Comparison of ENCODE assay signal across 9 cellular contexts in genomic region chr1:42259059-42259738, GRCh38.
A peak's percentile ranks its signal among the peaks of the same experiment; 100 is the strongest.
DNase-seq lines count a peak whose midpoint lies in the region; ATAC-seq, FAIRE-seq and TF ChIP-seq lines count a peak whose summit lies in the region.
"Had no signal": no experiment of that assay in that cellular context is flagged by ENCODE, and none has a peak within 500 bp of the region (broad histone marks: within the 10 kb centered on the region; RNA-seq: fewer than 3 reads in every experiment).

No MANE protein-coding gene starts in this region.

- H3K9ac ChIP-seq in astrocyte (ENCODE audit: low read length) = no peak overlapping the region

- H3K79me2 ChIP-seq in astrocyte (ENCODE audit: insufficient read depth, low read length) = peaks cover 57% of the 10 kb centered on the region

- FAIRE-seq in astrocyte (lab: Jason Lieb, UNC) = no peak

- H3K4me1 ChIP-seq in astrocyte (ENCODE audit: insufficient read depth, low read length) = no peaks in the 10 kb centered on the region
- peaks cover 6% of the 10 kb centered on the region for H3K4me1 ChIP-seq in effector memory CD4-positive, alpha-beta T cell (ENCODE audit: control insufficient read depth, insufficient read depth, low read length, poor library complexity, severe bottlenecking)

- no peak overlapping the region for H2AFZ ChIP-seq in astrocyte (ENCODE audit: low read depth, low read length)

- ATAC-seq in activated CD8-positive, alpha-beta T cell treated with anti-CD3 and anti-CD28 coated beads, Interleukin-2, amount 10 ng/mL, durations not matched to agents 7 days and 5 days = no peak

- H3K9me3 Mint-ChIP-seq in HFFc6 = no peaks in the 10 kb centered on the region
- no peaks in the 10 kb centered on the region for H3K9me3 Mint-ChIP-seq in astrocyte (ENCODE audit: unreplicated experiment)
- H3K9me3 Mint-ChIP-seq in activated CD8-positive, alpha-beta T cell treated with anti-CD3 and anti-CD28 coated beads, Interleukin-2, amount 10 ng/mL, durations not matched to agents 7 days and 5 days (ENCODE audit: insufficient read depth) = no peaks in the 10 kb centered on the region

- peak overlapping the region; percentile 33 for H3K4me3 Mint-ChIP-seq in HFFc6
- H3K4me3 Mint-ChIP-seq in astrocyte (ENCODE audit: unreplicated experiment) = no peak overlapping the region
- H3K4me3 Mint-ChIP-seq in activated CD8-positive, alpha-beta T cell treated with anti-CD3 and anti-CD28 coated beads, Interleukin-2, amount 10 ng/mL, durations not matched to agents 7 days and 5 days = no peak overlapping the region
- H3K4me3 Mint-ChIP-seq: activated naive CD8-positive, alpha-beta T cell treated with anti-CD3 and anti-CD28 coated beads, Interleukin-2, amount 10 ng/mL, durations not matched to agents 7 days and 5 days had no signal

- H3K4me1 Mint-ChIP-seq in HFFc6 (ENCODE audit: low read depth) (peaks cover 35% of the 10 kb centered on the region), astrocyte (ENCODE audit: low read depth, unreplicated experiment) (peaks cover 21% of the 10 kb centered on the region)
- H3K4me1 Mint-ChIP-seq in activated CD8-positive, alpha-beta T cell treated with anti-CD3 and anti-CD28 coated beads, Interleukin-2, amount 10 ng/mL, durations not matched to agents 7 days and 5 days (ENCODE audit: low read depth) = peaks cover 3% of the 10 kb centered on the region

- H3K36me3 Mint-ChIP-seq in HFFc6 (ENCODE audit: low read depth) = peaks cover 12% of the 10 kb centered on the region; the same call in 1 of the 2 replicates
- H3K36me3 Mint-ChIP-seq in astrocyte (ENCODE audit: low read depth, unreplicated experiment) = peaks cover 9% of the 10 kb centered on the region
- H3K36me3 Mint-ChIP-seq in activated CD8-positive, alpha-beta T cell treated with anti-CD3 and anti-CD28 coated beads, Interleukin-2, amount 10 ng/mL, durations not matched to agents 7 days and 5 days (ENCODE audit: low read depth) = peaks cover 37% of the 10 kb centered on the region

- TF ChIP-seq CTCF in HFFc6 (IDR thresholded peaks at IDR 0.05) (no peak), astrocyte (IDR thresholded peaks at IDR 0.05; ENCODE audit: insufficient read depth, low read depth, low read length) (no peak)

- H3K4me2 ChIP-seq in astrocyte (ENCODE audit: low read length) = peak overlapping the region; percentile 13

- H3K9me3 ChIP-seq in astrocyte (ENCODE audit: insufficient read depth, low read depth, low read length) = no peaks in the 10 kb centered on the region
- no peaks in the 10 kb centered on the region for H3K9me3 ChIP-seq in effector memory CD4-positive, alpha-beta T cell (ENCODE audit: control insufficient read depth, low read length)

- H3K27me3 Mint-ChIP-seq in HFFc6 (ENCODE audit: insufficient read depth) (no peaks in the 10 kb centered on the region), astrocyte (ENCODE audit: low read depth, unreplicated experiment) (no peaks in the 10 kb centered on the region)
- H3K27me3 Mint-ChIP-seq in activated CD8-positive, alpha-beta T cell treated with anti-CD3 and anti-CD28 coated beads, Interleukin-2, amount 10 ng/mL, durations not matched to agents 7 days and 5 days (ENCODE audit: low read depth) = no peaks in the 10 kb centered on the region
- H3K27me3 Mint-ChIP-seq: activated naive CD8-positive, alpha-beta T cell treated with anti-CD3 and anti-CD28 coated beads, Interleukin-2, amount 10 ng/mL, durations not matched to agents 7 days and 5 days had no signal

- H3K27me3 ChIP-seq in astrocyte (ENCODE audit: insufficient read depth, low read length) = no peaks in the 10 kb centered on the region
- no peaks in the 10 kb centered on the region for H3K27me3 ChIP-seq in effector memory CD4-positive, alpha-beta T cell (replicated peaks; ENCODE audit: control insufficient read depth, insufficient read depth, low read length, poor library complexity, severe bottlenecking)

- H3K27ac ChIP-seq in astrocyte (ENCODE audit: low read depth, low read length) = no peak overlapping the region
- H3K27ac ChIP-seq in effector memory CD4-positive, alpha-beta T cell (ENCODE audit: insufficient read depth, low read length, poor library complexity, severe bottlenecking) = no peak overlapping the region

- H3K27ac Mint-ChIP-seq in HFFc6 = peak overlapping the region; percentile 58
- H3K27ac Mint-ChIP-seq in astrocyte (ENCODE audit: unreplicated experiment) = peak overlapping the region; percentile 1
- H3K27ac Mint-ChIP-seq in activated CD8-positive, alpha-beta T cell treated with anti-CD3 and anti-CD28 coated beads, Interleukin-2, amount 10 ng/mL, durations not matched to agents 7 days and 5 days = no peak overlapping the region
- H3K27ac Mint-ChIP-seq: activated naive CD8-positive, alpha-beta T cell treated with anti-CD3 and anti-CD28 coated beads, Interleukin-2, amount 10 ng/mL, durations not matched to agents 7 days and 5 days had no signal

- H4K20me1 ChIP-seq in astrocyte (ENCODE audit: insufficient read depth, low read length) = peaks cover 62% of the 10 kb centered on the region

- peak; percentile 23 for DNase-seq in AG08396 (ENCODE audit: low spot score)
- peak; percentile 36 for DNase-seq in HFFc6
- DNase-seq in astrocyte (ENCODE audit: low read depth) = peak; percentile 77
- DNase-seq in medulla oblongata (ENCODE audit: extremely low spot score) = peak; percentile 90
- no peak for DNase-seq in effector memory CD4-positive, alpha-beta T cell
- no peak for DNase-seq in activated effector memory CD4-positive, alpha-beta T cell treated with anti-CD3 and anti-CD28 coated beads, Interleukin-2, amount 50 U/mL, for 16 hours
- DNase-seq in activated CD8-positive, alpha-beta T cell treated with anti-CD3 and anti-CD28 coated beads, Interleukin-2, amount 10 ng/mL, durations not matched to agents 7 days and 5 days = no peak
- DNase-seq in NCI-H1417 treated with DMSO at 0.1 percent for 48 hours (lab: John Stamatoyannopoulos, UW) = no peak
- DNase-seq: activated naive CD8-positive, alpha-beta T cell treated with anti-CD3 and anti-CD28 coated beads, Interleukin-2, amount 10 ng/mL, durations not matched to agents 7 days and 5 days had no signal

- no peak overlapping the region for H3K4me3 ChIP-seq in astrocyte (ENCODE audit: insufficient read depth, low read depth, low read length)
- H3K4me3 ChIP-seq in effector memory CD4-positive, alpha-beta T cell (ENCODE audit: insufficient read depth, low read depth, low read length, poor library complexity, severe bottlenecking) = no peak overlapping the region

- CTCF ChIA-PET in activated CD8-positive, alpha-beta T cell treated with anti-CD3 and anti-CD28 coated beads, Interleukin-2, amount 10 ng/mL, durations not matched to agents 7 days and 5 days (lab: Charles Lee) = interaction anchor here (1.0 to 1.5 kb wide), 2 partner anchors 85 to 86 kb away, joined by 3 read pairs; no protein-coding TSS in a partner anchor

- H3K36me3 ChIP-seq in astrocyte (ENCODE audit: insufficient read depth, low read length) = peaks cover 4% of the 10 kb centered on the region
- no peaks in the 10 kb centered on the region for H3K36me3 ChIP-seq in effector memory CD4-positive, alpha-beta T cell (ENCODE audit: control insufficient read depth, insufficient read depth, low read length)

- POLR2A ChIA-PET in activated CD8-positive, alpha-beta T cell treated with anti-CD3 and anti-CD28 coated beads, Interleukin-2, amount 10 ng/mL, durations not matched to agents 7 days and 5 days (lab: Charles Lee) = no interaction called here

Comparison
In these comparisons a context has a peak if more than half of its experiments do, and no peak if none do; other contexts are left out.
1. DNase-seq: peak in AG08396 (single experiment), HFFc6 (single experiment), astrocyte (single experiment) and medulla oblongata (single experiment); none in effector memory CD4-positive, alpha-beta T cell (0 of 3), activated effector memory CD4-positive, alpha-beta T cell treated with anti-CD3 and anti-CD28 coated beads, Interleukin-2, amount 50 U/mL, for 16 hours (single experiment), activated CD8-positive, alpha-beta T cell treated with anti-CD3 and anti-CD28 coated beads, Interleukin-2, amount 10 ng/mL, durations not matched to agents 7 days and 5 days (single experiment) and NCI-H1417 treated with DMSO at 0.1 percent for 48 hours (single experiment).